ENCODE assay signal across 32 cellular contexts in genomic region chr10:118255355-118255754, GRCh38.
"Had no signal": no experiment of that assay in that cellular context is flagged by ENCODE, and none has a peak within 500 bp of the region (broad histone marks: within the 10 kb centered on the region; RNA-seq: fewer than 3 reads in every experiment).

No MANE protein-coding gene starts in this region.

- H3K4me1 ChIP-seq: parathyroid adenoma, psoas muscle, right lobe of liver, spleen, testis, tibial artery, transverse colon, upper lobe of right lung, vagina had no signal

- H3K27ac ChIP-seq: ovary, parathyroid adenoma, psoas muscle, right lobe of liver, skin epidermis, spleen, suprapubic skin, testis, tibial artery, transverse colon, upper lobe of right lung, vagina had no signal

- H3K9me3 ChIP-seq: ovary, psoas muscle, right lobe of liver, spleen, suprapubic skin, testis, tibial artery, transverse colon, upper lobe of right lung, vagina had no signal

- H3K27me3 ChIP-seq: ovary, suprapubic skin, testis, tibial artery, upper lobe of right lung, vagina had no signal

- H3K4me1 Mint-ChIP-seq: naive thymus-derived CD8-positive, alpha-beta T cell; stimulated activated memory B cell treated with anti-CD40 and anti-IgM and Interleukin-4, amounts not matched to agents 10 μg/mL and 1 μg/mL and 100 μg/mL, for 72 hours; stimulated activated naive CD8-positive, alpha-beta T cell treated with anti-CD3 and anti-CD28 coated beads, Interleukin-15, amount 100 ng/mL, for 72 hours had no signal

- DNase-seq: naive thymus-derived CD8-positive, alpha-beta T cell; nephron progenitor cell; occipital lobe; ovary; posterior cingulate gyrus; psoas muscle; right cardiac atrium; right lobe of liver; spleen; stimulated activated CD4-positive, alpha-beta T cell treated with anti-CD3 and anti-CD28 coated beads, Interleukin-12 subunit alpha, Interleukin-12 subunit beta, amount 100 ng/mL, for 4 hours; stimulated activated CD4-positive, alpha-beta T cell treated with anti-CD3 and anti-CD28 coated beads, Interleukin-1b, Interleukin-23, amount 100 ng/mL, for 48 hours; stimulated activated CD4-positive, alpha-beta T cell treated with anti-CD3 and anti-CD28 coated beads, Interleukin-4, amount 100 ng/mL, for 1 hour; stimulated activated CD4-positive, alpha-beta T cell treated with anti-CD3 and anti-CD28 coated beads, Interleukin-4, amount 100 ng/mL, for 4 hours; stimulated activated CD8-positive, alpha-beta memory T cell treated with anti-CD3 and anti-CD28 coated beads, Interleukin-4, amount 100 ng/mL, for 48 hours; stimulated activated naive CD4-positive, alpha-beta T cell; stimulated activated naive CD8-positive, alpha-beta T cell treated with anti-CD3 and anti-CD28 coated beads, Interleukin-15, amount 100 ng/mL, for 72 hours; stimulated activated naive CD8-positive, alpha-beta T cell treated with anti-CD3 and anti-CD28 coated beads, Interleukin-15, Interleukin-2, amounts not matched to agents 100 U/mL and 50 U/mL, for 24 hours; substantia nigra; testis; tibial artery; transverse colon; upper lobe of right lung had no signal

- H3K9me3 Mint-ChIP-seq: naive thymus-derived CD8-positive, alpha-beta T cell; natural killer cell treated with Interleukin-12 subunit alpha and Interleukin-12 subunit beta and Interleukin-15 and Interleukin-18, amount 100 ng/mL, for 72 hours; nephron progenitor cell; neural crest cell; stimulated activated memory B cell treated with anti-CD40 and anti-IgM and Interleukin-4, amounts not matched to agents 10 μg/mL and 1 μg/mL and 100 μg/mL, for 72 hours; stimulated activated naive CD8-positive, alpha-beta T cell treated with anti-CD3 and anti-CD28 coated beads, Interleukin-15, amount 100 ng/mL, for 72 hours; type B pancreatic cell had no signal

- H3K27ac Mint-ChIP-seq: naive thymus-derived CD8-positive, alpha-beta T cell; natural killer cell treated with Interleukin-12 subunit alpha and Interleukin-12 subunit beta and Interleukin-15 and Interleukin-18, amount 100 ng/mL, for 72 hours; nephron progenitor cell; progenitor cell of endocrine pancreas; stimulated activated memory B cell treated with anti-CD40 and anti-IgM and Interleukin-4, amounts not matched to agents 10 μg/mL and 1 μg/mL and 100 μg/mL, for 72 hours; stimulated activated naive CD8-positive, alpha-beta T cell treated with anti-CD3 and anti-CD28 coated beads, Interleukin-15, amount 100 ng/mL, for 72 hours; type B pancreatic cell had no signal

- H3K4me3 Mint-ChIP-seq: naive thymus-derived CD8-positive, alpha-beta T cell; natural killer cell treated with Interleukin-12 subunit alpha and Interleukin-12 subunit beta and Interleukin-15 and Interleukin-18, amount 100 ng/mL, for 72 hours; nephron progenitor cell; neural crest cell; stimulated activated memory B cell treated with anti-CD40 and anti-IgM and Interleukin-4, amounts not matched to agents 10 μg/mL and 1 μg/mL and 100 μg/mL, for 72 hours; stimulated activated naive CD8-positive, alpha-beta T cell treated with anti-CD3 and anti-CD28 coated beads, Interleukin-15, amount 100 ng/mL, for 72 hours; type B pancreatic cell had no signal

- H3K36me3 ChIP-seq: ovary, right lobe of liver, spleen, suprapubic skin, tibial artery, transverse colon, upper lobe of right lung, vagina had no signal

- H3K36me3 Mint-ChIP-seq: naive thymus-derived CD8-positive, alpha-beta T cell; natural killer cell treated with Interleukin-12 subunit alpha and Interleukin-12 subunit beta and Interleukin-15 and Interleukin-18, amount 100 ng/mL, for 72 hours; stimulated activated memory B cell treated with anti-CD40 and anti-IgM and Interleukin-4, amounts not matched to agents 10 μg/mL and 1 μg/mL and 100 μg/mL, for 72 hours; type B pancreatic cell had no signal

- H3K4me3 ChIP-seq: ovary, psoas muscle, right lobe of liver, skin epidermis, smooth muscle cell, spleen, suprapubic skin, testis, tibial artery, transverse colon, upper lobe of right lung, vagina had no signal

- ATAC-seq: naive thymus-derived CD8-positive, alpha-beta T cell; natural killer cell treated with Interleukin-12 subunit alpha and Interleukin-12 subunit beta and Interleukin-15 and Interleukin-18, amount 100 ng/mL, for 72 hours; psoas muscle; right cardiac atrium; right lobe of liver; stimulated activated memory B cell treated with anti-CD40 and anti-IgM and Interleukin-4, amounts not matched to agents 10 μg/mL and 1 μg/mL and 100 μg/mL, for 72 hours; stimulated activated naive CD8-positive, alpha-beta T cell treated with anti-CD3 and anti-CD28 coated beads, Interleukin-15, amount 100 ng/mL, for 72 hours; stimulated activated naive CD8-positive, alpha-beta T cell treated with anti-CD3 and anti-CD28 coated beads, Interleukin-15, Interleukin-2, amounts not matched to agents 100 U/mL and 50 U/mL, for 24 hours; upper lobe of right lung had no signal
